ENCODE assay signal across 3 cellular contexts in genomic region chr9:134976403-134976802, GRCh38.
TF ChIP-seq lines count a peak whose summit lies in the region.

No MANE protein-coding gene starts in this region.

TF ChIP-seq in HepG2, 621 proteins besides CTCF, POLR2A, EP300 and RAD21:
- TF ChIP-seq PCBP1 (IDR thresholded peaks at IDR 0.05; ENCODE audit: borderline replicate concordance, low read depth, low read length) = peak; percentile 83; the same call in 1 of the 2 replicates
- TF ChIP-seq MNT (IDR thresholded peaks at IDR 0.05) = peak; percentile 82
- TF ChIP-seq NFIB (CRISPR knock-in tag; IDR thresholded peaks at IDR 0.05; ENCODE audit: borderline replicate concordance) = no peak
- TF ChIP-seq EZH2 (conservative IDR thresholded peaks at IDR 0.05; ENCODE audit: low read depth, low read length) = no peak
- peak; percentile 85 for TF ChIP-seq HNRNPK (IDR thresholded peaks at IDR 0.05; ENCODE audit: low read depth, low read length, poor library complexity, severe bottlenecking)
- TF ChIP-seq UBTF (CRISPR knock-in tag; IDR thresholded peaks at IDR 0.05) = no peak

TF ChIP-seq in GM23338, 12 proteins besides CTCF, POLR2A, EP300 and RAD21 (continues in another document):
- TF ChIP-seq ZNF331 (CRISPR knock-in tag; IDR thresholded peaks at IDR 0.05; ENCODE audit: low read depth) = no peak
- TF ChIP-seq ZNF462 (CRISPR knock-in tag; IDR thresholded peaks at IDR 0.05) = no peak
- no peak for TF ChIP-seq JUNB (IDR thresholded peaks at IDR 0.05; ENCODE audit: unreplicated experiment)
- no peak for TF ChIP-seq STAT1 (IDR thresholded peaks at IDR 0.05; ENCODE audit: unreplicated experiment)
- no peak for TF ChIP-seq EZH2phosphoT487 (IDR thresholded peaks at IDR 0.05; ENCODE audit: unreplicated experiment)
- TF ChIP-seq CREB1 (CRISPR knock-in tag; IDR thresholded peaks at IDR 0.05; ENCODE audit: low read depth) = no peak
- TF ChIP-seq ETS1 (IDR thresholded peaks at IDR 0.05) = no peak
- no peak for TF ChIP-seq ZNF114 (CRISPR knock-in tag; IDR thresholded peaks at IDR 0.05)
- no peak for TF ChIP-seq NANOG (IDR thresholded peaks at IDR 0.05; ENCODE audit: borderline replicate concordance)
- no peak for TF ChIP-seq REST (IDR thresholded peaks at IDR 0.05; ENCODE audit: unreplicated experiment)

TF ChIP-seq in H1, 55 proteins besides CTCF, POLR2A, EP300 and RAD21:
- TF ChIP-seq RFX5 (IDR thresholded peaks at IDR 0.05; ENCODE audit: borderline replicate concordance, low read depth, low read length) (no peak), POU5F1 (IDR thresholded peaks at IDR 0.05; ENCODE audit: low read depth, low read length) (no peak), GTF2F1 (IDR thresholded peaks at IDR 0.05; ENCODE audit: borderline replicate concordance, low read depth, low read length) (no peak), CHD7 (IDR thresholded peaks at IDR 0.05; ENCODE audit: insufficient replicate concordance, low read length) (no peak), NANOG (IDR thresholded peaks at IDR 0.05; ENCODE audit: insufficient read depth, low read depth, low read length, poor library complexity, severe bottlenecking) (no peak), KDM4A (IDR thresholded peaks at IDR 0.05; ENCODE audit: low read depth, low read length, severe bottlenecking) (no peak), YY1 (IDR thresholded peaks at IDR 0.05; ENCODE audit: low read depth, low read length) (no peak), CBX8 (IDR thresholded peaks at IDR 0.05; ENCODE audit: borderline replicate concordance, low read depth, low read length) (no peak), TAF1 (IDR thresholded peaks at IDR 0.05; ENCODE audit: low read depth, low read length) (no peak), ATF3 (IDR thresholded peaks at IDR 0.05; ENCODE audit: insufficient read depth, low read depth, low read length) (no peak), BACH1 (IDR thresholded peaks at IDR 0.05; ENCODE audit: low read length) (no peak), CREB1 (IDR thresholded peaks at IDR 0.05) (no peak), KDM5A (IDR thresholded peaks at IDR 0.05; ENCODE audit: low read length) (no peak), NRF1 (IDR thresholded peaks at IDR 0.05; ENCODE audit: low read depth, low read length) (no peak)
